10 cellular contexts compared by ENCODE assay signal in genomic region chr1:27539901-27540861, GRCh38. TPM values are rescaled to one million over a fixed set of nuclear protein-coding genes. Genes with fewer than 3 reads are reported as not detected.
DNase-seq lines count a peak whose midpoint lies in the region; ATAC-seq and TF ChIP-seq lines count a peak whose summit lies in the region.
"Had no signal": no experiment of that assay in that cellular context is flagged by ENCODE, and none has a peak within 500 bp of the region (broad histone marks: within the 10 kb centered on the region; RNA-seq: fewer than 3 reads in every experiment).

No MANE protein-coding gene starts in this region.

- H3K9ac ChIP-seq in mammary epithelial cell (ENCODE audit: insufficient read depth, low read length), result peak overlapping the region; percentile 77

- TF ChIP-seq CTCF in HEK293 (tag by site-specific recombination; IDR thresholded peaks at IDR 0.05), result no peak
- TF ChIP-seq CTCF in mammary epithelial cell (conservative IDR thresholded peaks at IDR 0.05 in 1 of 2, IDR thresholded peaks at IDR 0.05 in 1 of 2; ENCODE audit: extremely low read depth in 1 of 2, insufficient read depth in 1 of 2, low read depth in 1 of 2, low read length in 2 of 2), result no peak
- no peak for TF ChIP-seq CTCF in mesothelial cell of epicardium (IDR thresholded peaks at IDR 0.05; ENCODE audit: unreplicated experiment)

- peaks cover 8% of the 10 kb centered on the region for H3K36me3 Mint-ChIP-seq in mesothelial cell of epicardium

- peaks cover 50% of the 10 kb centered on the region for H3K4me1 Mint-ChIP-seq in mesothelial cell of epicardium

- POLR2A ChIA-PET in HEK293 (lab: Yijun Ruan, JAX), result interaction anchor here (1.0 kb wide), 1 partner anchor 28 kb away, joined by 3 read pairs; no protein-coding TSS in a partner anchor

- H3K4me1 ChIP-seq in HEK293 (ENCODE audit: control insufficient read depth, insufficient read depth, low read length), result peaks cover 7% of the 10 kb centered on the region
- H3K4me1 ChIP-seq in mammary epithelial cell (ENCODE audit: insufficient read depth, low read length), result peaks cover 96% of the 10 kb centered on the region

- TSS peak; percentile 21 for BruUV-seq in mammary epithelial cell (replicated peaks; lab: Mats Ljungman, UMichigan)

- dilution Hi-C loops in mammary epithelial cell (cut with HindIII; ENCODE audit: low sequenced_read_pairs), result no loop called here

- H3K27ac ChIP-seq in HEK293 (ENCODE audit: extremely low read depth, low read depth, low read length) (no peak overlapping the region), mammary epithelial cell (ENCODE audit: insufficient read depth, low read depth, low read length) (peak overlapping the region; percentile 80)
- H3K27ac ChIP-seq: HL-60, VCaP had no signal

- H3K36me3 ChIP-seq in HEK293 (ENCODE audit: control insufficient read depth in 2 of 2, insufficient read depth in 1 of 2, low read length in 2 of 2) (peaks cover 0 to 4% of the 10 kb centered on the region in 2 experiments; a peak in 1 of 3 replicates), mammary epithelial cell (ENCODE audit: insufficient read depth, low read length) (peaks cover 6% of the 10 kb centered on the region)

- H2AFZ ChIP-seq in mammary epithelial cell (ENCODE audit: low read depth, low read length), result no peak overlapping the region

- intact Hi-C loops in mammary epithelial cell (cut with micrococcal nuclease), result loop anchor here (5.0 kb wide), 1 partner anchor 123 kb away; no protein-coding TSS in a partner anchor

- no peaks in the 10 kb centered on the region for H3K9me3 Mint-ChIP-seq in mesothelial cell of epicardium

- H3K79me2 ChIP-seq in mammary epithelial cell (ENCODE audit: insufficient read depth, low read length), result peaks cover 43% of the 10 kb centered on the region

- CTCF ChIA-PET in HEK293 (lab: Yijun Ruan, JAX), result interaction anchor here (0.6 to 2.6 kb wide), 6 partner anchors 17 to 186 kb away, joined by 3 to 11 read pairs (median 5); partner anchors contain the start of gene FAM76A
- CTCF ChIA-PET in mammary epithelial cell (lab: Charles Lee; ENCODE audit: low non-redundant PET), result interaction anchor here (0.6 to 0.7 kb wide), 2 partner anchors 35 to 123 kb away, joined by 4 to 28 read pairs; no protein-coding TSS in a partner anchor

- DNase-seq in AG08396 (ENCODE audit: low spot score) (peak; percentile 73), mammary epithelial cell (peak; percentile 96), mesothelial cell of epicardium (ENCODE audit: low spot score in 2 of 2, unreplicated experiment in 2 of 2) (no peak), activated gamma-delta T cell (lab: John Stamatoyannopoulos, UW) (no peak)
- no peak for DNase-seq in stimulated activated CD4-positive, alpha-beta T cell treated with anti-CD3 and anti-CD28 coated beads, Interleukin-15, amount 100 ng/mL, for 24 hours
- no peak for DNase-seq in stimulated activated CD4-positive, alpha-beta T cell treated with anti-CD3 and anti-CD28 coated beads, Interleukin-12 subunit alpha, Interleukin-12 subunit beta, amount 100 ng/mL, for 4 hours

- no peak overlapping the region for H3K4me3 Mint-ChIP-seq in mesothelial cell of epicardium

- H3K27me3 Mint-ChIP-seq in mesothelial cell of epicardium (ENCODE audit: low read depth), result no peaks in the 10 kb centered on the region

- no peaks in the 10 kb centered on the region for H3K9me3 ChIP-seq in HEK293 (ENCODE audit: control insufficient read depth, insufficient read depth, low read depth, low read length)
- no peaks in the 10 kb centered on the region for H3K9me3 ChIP-seq in mammary epithelial cell (replicated peaks; ENCODE audit: insufficient read depth, low read length)

- WGBS in mammary epithelial cell (ENCODE audit: low coverage, missing lambda C conversion rate), result 12% methylated on average over 8 of the region's 9 CpGs

- no peak for ATAC-seq in HG02759 (IDR thresholded peaks at IDR 0.05; ENCODE audit: unreplicated experiment)

- no peak overlapping the region for H3K4me3 ChIP-seq in HEK293 (ENCODE audit: low read depth, low read length)
- H3K4me3 ChIP-seq in mammary epithelial cell (replicated peaks in 1 of 3; ENCODE audit: insufficient read depth in 1 of 3, low read depth in 2 of 3, low read length in 3 of 3), result no peak overlapping the region

- peak overlapping the region; percentile 85 for H3K27ac Mint-ChIP-seq in mesothelial cell of epicardium

- in situ Hi-C loops in mammary epithelial cell (cut with MboI; ENCODE audit: low sequenced_read_pairs in 2 of 2), result no loop called here

- H4K20me1 ChIP-seq in mammary epithelial cell (ENCODE audit: insufficient read depth, low read length), result no peaks in the 10 kb centered on the region

- peak overlapping the region; percentile 63 for H3K4me2 ChIP-seq in mammary epithelial cell (ENCODE audit: insufficient read depth, low read depth, low read length)

- no peaks in the 10 kb centered on the region for H3K27me3 ChIP-seq in mammary epithelial cell (ENCODE audit: insufficient read depth, low read length)

TF ChIP-seq in HEK293, 187 proteins besides CTCF, POLR2A, EP300 and RAD21:
- no peak for TF ChIP-seq ZNF140 (tag by site-specific recombination; IDR thresholded peaks at IDR 0.05)
- TF ChIP-seq ZBTB48 (tag by site-specific recombination; IDR thresholded peaks at IDR 0.05), result no peak
- TF ChIP-seq ZBTB1 (tag by site-specific recombination; IDR thresholded peaks at IDR 0.05), result no peak
- peak; percentile 52 for TF ChIP-seq ZNF600 (tag by site-specific recombination; IDR thresholded peaks at IDR 0.05)
- 0 out of 2 replicates have a peak, but pooled peaks have one; percentile 17 for TF ChIP-seq ZEB2 (tag by site-specific recombination; IDR thresholded peaks at IDR 0.05)
- no peak for TF ChIP-seq ZNF623 (tag by site-specific recombination; IDR thresholded peaks at IDR 0.05)
- no peak for TF ChIP-seq ZNF48 (tag by site-specific recombination; IDR thresholded peaks at IDR 0.05)
- TF ChIP-seq, protein P1, sequence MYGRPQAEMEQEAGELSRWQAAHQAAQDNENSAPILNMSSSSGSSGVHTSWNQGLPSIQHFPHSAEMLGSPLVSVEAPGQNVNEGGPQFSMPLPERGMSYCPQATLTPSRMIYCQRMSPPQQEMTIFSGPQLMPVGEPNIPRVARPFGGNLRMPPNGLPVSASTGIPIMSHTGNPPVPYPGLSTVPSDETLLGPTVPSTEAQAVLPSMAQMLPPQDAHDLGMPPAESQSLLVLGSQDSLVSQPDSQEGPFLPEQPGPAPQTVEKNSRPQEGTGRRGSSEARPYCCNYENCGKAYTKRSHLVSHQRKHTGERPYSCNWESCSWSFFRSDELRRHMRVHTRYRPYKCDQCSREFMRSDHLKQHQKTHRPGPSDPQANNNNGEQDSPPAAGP (tag by site-specific recombination; IDR thresholded peaks at IDR 0.05), result peak; percentile 79
- no peak for TF ChIP-seq SETDB1 (IDR thresholded peaks at IDR 0.05; ENCODE audit: insufficient read length, low read length)

RNA-seq across cellular contexts. Expression of gene WASF2, which starts 50.2 kb away (rescaled TPM):
- total RNA-seq in mammary epithelial cell, result 100 to 1,000 TPM in 1 of 2 donors, 10 to 100 TPM in 1; 32.2 to 138 TPM
- 58.1 TPM for polyA plus RNA-seq in mammary epithelial cell
- 246 TPM for polyA minus RNA-seq in mammary epithelial cell
- 97.8 to 102 TPM (median 99.3 TPM) in 3 replicates for total RNA-seq in mesothelial cell of epicardium

Comparison
In these comparisons a context has a peak if more than half of its experiments do, and no peak if none do; other contexts are left out.
1. DNase-seq: peak in AG08396 (single experiment) and mammary epithelial cell (single experiment); none in mesothelial cell of epicardium (0 of 2), stimulated activated CD4-positive, alpha-beta T cell treated with anti-CD3 and anti-CD28 coated beads, Interleukin-15, amount 100 ng/mL, for 24 hours (single experiment), stimulated activated CD4-positive, alpha-beta T cell treated with anti-CD3 and anti-CD28 coated beads, Interleukin-12 subunit alpha, Interleukin-12 subunit beta, amount 100 ng/mL, for 4 hours (single experiment) and activated gamma-delta T cell (single experiment).